ENCODE assay signal across 16 cellular contexts in the genomic region with DNA sequence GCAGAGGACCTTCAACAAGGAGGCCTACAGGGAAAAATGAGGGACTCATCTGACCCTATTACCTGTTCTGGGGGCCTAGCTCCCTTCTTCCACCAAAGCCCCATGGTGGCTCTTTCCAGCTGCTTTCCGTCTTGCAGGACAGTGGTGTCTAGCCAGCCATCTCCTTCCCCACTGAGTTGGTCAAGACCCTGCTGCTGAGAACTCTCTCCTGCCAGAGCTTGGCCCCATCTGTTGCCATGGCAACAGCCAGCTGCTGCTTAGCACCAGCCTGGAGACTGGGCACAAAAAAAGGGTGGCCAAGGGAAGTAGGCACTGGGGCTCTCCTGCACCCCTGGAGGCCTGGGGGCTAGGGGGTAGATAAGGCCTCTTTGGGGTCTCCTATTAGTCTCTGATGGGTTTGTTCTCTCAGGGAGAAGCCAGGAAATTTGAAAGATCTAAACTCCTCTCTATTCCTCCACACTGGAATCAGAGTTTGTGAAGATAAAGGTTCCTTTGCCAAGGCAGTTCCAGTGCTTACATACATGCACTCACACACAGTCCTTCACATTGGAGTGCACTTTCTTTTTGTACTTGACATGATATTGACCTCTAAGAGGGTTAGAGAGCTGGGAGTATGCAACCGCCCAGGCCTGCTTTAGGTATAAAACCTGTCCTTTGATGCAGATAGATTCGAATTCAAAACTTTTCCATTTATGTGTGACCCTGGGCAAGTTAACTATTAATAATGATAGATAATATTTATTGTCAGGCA. TPM values are rescaled to one million over a fixed set of nuclear protein-coding genes. Genes with fewer than 3 reads are reported as not detected.
DNase-seq lines count a peak whose midpoint lies in the region; ATAC-seq and TF ChIP-seq lines count a peak whose summit lies in the region.
"Had no signal": no experiment of that assay in that cellular context is flagged by ENCODE, and none has a peak within 500 bp of the region (broad histone marks: within the 10 kb centered on the region; RNA-seq: fewer than 3 reads in every experiment).

No MANE protein-coding gene starts in this region.

- H3K4me1 ChIP-seq in endodermal cell (ENCODE audit: control insufficient read depth, insufficient read depth, low read length) (no peaks in the 10 kb centered on the region), thyroid gland (peaks cover 20 to 23% of the 10 kb centered on the region in 2 donors)
- H3K4me1 ChIP-seq: gastrocnemius medialis had no signal

- no peaks in the 10 kb centered on the region for H3K27me3 ChIP-seq in endodermal cell (ENCODE audit: control insufficient read depth, insufficient read depth, low read length, poor library complexity, severe bottlenecking)
- no peaks in the 10 kb centered on the region for H3K27me3 ChIP-seq in thyroid gland
- H3K27me3 ChIP-seq: cardiac muscle cell, gastrocnemius medialis, ovary had no signal

- H3K9me3 ChIP-seq in endodermal cell (ENCODE audit: control insufficient read depth, low read length) (no peaks in the 10 kb centered on the region), thyroid gland (no peaks in the 10 kb centered on the region)
- H3K9me3 ChIP-seq: gastrocnemius medialis, ovary had no signal

- peaks cover 7% of the 10 kb centered on the region for H3K36me3 Mint-ChIP-seq in endodermal cell (ENCODE audit: low read depth)
- H3K36me3 Mint-ChIP-seq: activated naive CD8-positive, alpha-beta T cell treated with anti-CD3 and anti-CD28 coated beads for 36 hours had no signal

- no peak overlapping the region for H3K4me3 Mint-ChIP-seq in endodermal cell
- H3K4me3 Mint-ChIP-seq: activated CD4-positive, alpha-beta T cell treated with anti-CD3 and anti-CD28 coated beads for 36 hours; activated naive CD8-positive, alpha-beta T cell treated with anti-CD3 and anti-CD28 coated beads for 36 hours; immature natural killer cell had no signal

- intact Hi-C loops in thyroid gland (cut with DNase I): loop anchor here (5.0 kb wide), 1 partner anchor 52 kb away; no protein-coding TSS in a partner anchor

- no peak for ATAC-seq in GM21367 (IDR thresholded peaks at IDR 0.05; ENCODE audit: unreplicated experiment)
- ATAC-seq: activated CD4-positive, alpha-beta T cell treated with anti-CD3 and anti-CD28 coated beads for 36 hours; gastrocnemius medialis had no signal

- H3K36me3 ChIP-seq in endodermal cell (ENCODE audit: control insufficient read depth, insufficient read depth, low read length): peaks cover 4% of the 10 kb centered on the region
- no peaks in the 10 kb centered on the region for H3K36me3 ChIP-seq in thyroid gland
- H3K36me3 ChIP-seq: cardiac muscle cell, gastrocnemius medialis, ovary had no signal

- TF ChIP-seq CTCF in endodermal cell (conservative IDR thresholded peaks at IDR 0.05): no peak
- TF ChIP-seq CTCF in thyroid gland (IDR thresholded peaks at IDR 0.05): no peak

- DNase-seq in NCI-H748 (lab: John Stamatoyannopoulos, UW; ENCODE audit: unreplicated experiment) (peak; percentile 80), NCI-H748 treated with DMSO at 0.1 percent for 48 hours (lab: John Stamatoyannopoulos, UW) (no peak), NCI-H146 (lab: John Stamatoyannopoulos, UW) (peak; percentile 65), endodermal cell (peak; percentile 68), thyroid gland (peak; percentile 30 to 42), NOMO-1 treated with dmso at 0.1 percent for 144 hours (lab: John Stamatoyannopoulos, UW; ENCODE audit: unreplicated experiment) (no peak), NCI-H187 treated with DMSO at 0.1 percent for 48 hours (lab: John Stamatoyannopoulos, UW) (no peak)
- DNase-seq: activated CD4-positive, alpha-beta T cell treated with anti-CD3 and anti-CD28 coated beads for 36 hours; activated naive CD8-positive, alpha-beta T cell treated with anti-CD3 and anti-CD28 coated beads for 36 hours; gastrocnemius medialis; immature natural killer cell; NCI-H1436 treated with DMSO at 0.1 percent for 48 hours; ovary had no signal

- 88 to 94% methylated on average over 2 of the region's 3 CpGs for WGBS in endodermal cell (ENCODE audit: insufficient coverage in 1 of 2, insufficient read length in 1 of 2), 2 experiments
- WGBS in thyroid gland, 2 donors: 57 to 60% methylated on average over 3 of the region's 3 CpGs

- H3K4me1 Mint-ChIP-seq in endodermal cell: no peaks in the 10 kb centered on the region
- H3K4me1 Mint-ChIP-seq: activated CD4-positive, alpha-beta T cell treated with anti-CD3 and anti-CD28 coated beads for 36 hours; activated naive CD8-positive, alpha-beta T cell treated with anti-CD3 and anti-CD28 coated beads for 36 hours; immature natural killer cell had no signal

- H3K27ac ChIP-seq in endodermal cell (ENCODE audit: low read depth, low read length) (peak overlapping the region; percentile 83), thyroid gland (peak overlapping the region in 1 of 3 donors; percentile 23)
- H3K27ac ChIP-seq: cardiac muscle cell, gastrocnemius medialis, ovary had no signal

- H3K4me3 ChIP-seq in endodermal cell (ENCODE audit: low read length) (no peak overlapping the region), thyroid gland (replicated peaks in 1 of 3) (no peak overlapping the region)
- H3K4me3 ChIP-seq: cardiac muscle cell, gastrocnemius medialis, ovary had no signal

- H3K27me3 Mint-ChIP-seq in endodermal cell (ENCODE audit: insufficient read depth): no peaks in the 10 kb centered on the region
- H3K27me3 Mint-ChIP-seq: activated CD4-positive, alpha-beta T cell treated with anti-CD3 and anti-CD28 coated beads for 36 hours; activated naive CD8-positive, alpha-beta T cell treated with anti-CD3 and anti-CD28 coated beads for 36 hours had no signal

- H3K9ac ChIP-seq in endodermal cell (ENCODE audit: extremely low read depth, low read length, poor library complexity, severe bottlenecking): no peak overlapping the region

- H3K27ac Mint-ChIP-seq in endodermal cell: no peak overlapping the region
- H3K27ac Mint-ChIP-seq: activated CD4-positive, alpha-beta T cell treated with anti-CD3 and anti-CD28 coated beads for 36 hours; activated naive CD8-positive, alpha-beta T cell treated with anti-CD3 and anti-CD28 coated beads for 36 hours; immature natural killer cell had no signal

- no peak for TF ChIP-seq POLR2A in thyroid gland (IDR thresholded peaks at IDR 0.05)

- no peaks in the 10 kb centered on the region for H3K9me3 Mint-ChIP-seq in endodermal cell
- H3K9me3 Mint-ChIP-seq: activated naive CD8-positive, alpha-beta T cell treated with anti-CD3 and anti-CD28 coated beads for 36 hours had no signal

RNA-seq across cellular contexts. Expression of gene TSPAN33, which starts 15.8 kb away (rescaled TPM):
- total RNA-seq in endodermal cell (10 to 100 TPM; 33.2 to 35.6 TPM), thyroid gland (10 to 100 TPM in 2 of 4 donors, 1 to 10 TPM in 2; 5.0 to 20.4 (median 10.4) TPM)
- polyA plus RNA-seq in endodermal cell (2013, experiment 1 of 2): 23.2 TPM
- polyA plus RNA-seq in endodermal cell (2013, experiment 2 of 2): 23.9 TPM

RNA-seq across cellular contexts. Expression of gene SMO, which starts 28.1 kb away (rescaled TPM):
- total RNA-seq in endodermal cell (10 to 100 TPM; 75.5 to 76.2 TPM), thyroid gland (10 to 100 TPM; 10.5 to 17.4 (median 14.7) TPM)
- 72.7 TPM for polyA plus RNA-seq in endodermal cell (2013, experiment 1 of 2)
- polyA plus RNA-seq in endodermal cell (2013, experiment 2 of 2): 71.3 TPM
- total RNA-seq: T-helper 1 cell treated with Interleukin-12 subunit alpha and Interleukin-12 subunit beta and Interleukin-4 antibody, amounts not matched to agents 30 ng/mL and 1 ng/mL, for 36 hours had no signal
- polyA plus RNA-seq: immature natural killer cell had no signal

Comparison
In these comparisons a context has a peak if more than half of its experiments do, and no peak if none do; other contexts are left out.
1. DNase-seq: peak in NCI-H748 (single experiment), NCI-H146 (single experiment), endodermal cell (single experiment) and thyroid gland (2 of 2); none in NCI-H748 treated with DMSO at 0.1 percent for 48 hours (single experiment), NOMO-1 treated with dmso at 0.1 percent for 144 hours (single experiment) and NCI-H187 treated with DMSO at 0.1 percent for 48 hours (single experiment).
2. RNA of gene SMO, which starts 28.1 kb away (total RNA-seq): 75.5 to 76.2 TPM in endodermal cell; 10.5 to 17.4 TPM in thyroid gland; every median in the first group is over 4 times any median in the second.